ENCODE assay signal across 7 cellular contexts in genomic region chr10:75401569-75402485, GRCh38. TPM values are rescaled to one million over a fixed set of nuclear protein-coding genes. Genes with fewer than 3 reads are reported as not detected.
DNase-seq lines count a peak whose midpoint lies in the region; ATAC-seq and TF ChIP-seq lines count a peak whose summit lies in the region.

Gene ZNF503 (minus strand): TSS chr10:75401764. CDS start chr10:75401419, 345 bp downstream.

- peak within 1 kb of the TSS; percentile 97 for H3K4me2 ChIP-seq in smooth muscle cell

- DNase-seq in GM12864 (ENCODE audit: low read depth) = no peak
- peak; percentile 90 for DNase-seq in NCI-H1092 (lab: John Stamatoyannopoulos, UW)
- DNase-seq in coronary artery (ENCODE audit: low spot score) = peak; percentile 99
- DNase-seq in kidney epithelial cell (ENCODE audit: low read depth) = peak; percentile 83
- peak; percentile 89 for DNase-seq in smooth muscle cell (lab: John Stamatoyannopoulos, UW; ENCODE audit: unreplicated experiment)

- ATAC-seq in SK-N-SH treated with all-trans-retinoic acid at 6 μM for 48 hours = peak; percentile 80

- TF ChIP-seq CTCF in GM12864 (IDR thresholded peaks at IDR 0.05; ENCODE audit: low read depth, low read length, missing control alignments) (no peak), HEK293 (tag by site-specific recombination; IDR thresholded peaks at IDR 0.05) (peak; percentile 69), coronary artery (IDR thresholded peaks at IDR 0.05) (peak; percentile 26), kidney epithelial cell (IDR thresholded peaks at IDR 0.05; ENCODE audit: insufficient read depth, low read length, poor library complexity, severe bottlenecking) (peak; percentile 3), smooth muscle cell (IDR thresholded peaks at IDR 0.05; ENCODE audit: borderline replicate concordance, insufficient read depth, poor library complexity, severe bottlenecking) (no peak)

- peaks cover 30% of the 10 kb centered on the region for H4K20me1 ChIP-seq in smooth muscle cell (ENCODE audit: low read depth)

- H3K79me2 ChIP-seq in smooth muscle cell (ENCODE audit: low read depth) = peaks cover 42% of the 10 kb centered on the region

- H3K36me3 ChIP-seq in HEK293 (ENCODE audit: control insufficient read depth in 2 of 2, insufficient read depth in 1 of 2, low read length in 2 of 2) (peaks cover 0 to 39% of the 10 kb centered on the region in 2 experiments; a peak in 2 of 3 replicates), kidney epithelial cell (ENCODE audit: control insufficient read depth, insufficient read depth, low read length) (peaks cover 5% of the 10 kb centered on the region), smooth muscle cell (ENCODE audit: low read depth) (no peaks in the 10 kb centered on the region)

- H2AFZ ChIP-seq in smooth muscle cell (ENCODE audit: low read depth) = peak within 1 kb of the TSS; percentile 92

- H3K4me1 ChIP-seq in HEK293 (ENCODE audit: control insufficient read depth, insufficient read depth, low read length) (no peaks in the 10 kb centered on the region), smooth muscle cell (ENCODE audit: low read depth) (peaks cover 26% of the 10 kb centered on the region)

- under 1% methylated on average over 86 of the region's 88 CpGs for WGBS in smooth muscle cell (ENCODE audit: low lambda C conversion rate)

- H3K27ac ChIP-seq in HEK293 (ENCODE audit: extremely low read depth, low read depth, low read length) = peak within 1 kb of the TSS; percentile 100
- H3K27ac ChIP-seq in coronary artery = peak within 1 kb of the TSS; percentile 78 to 100
- peak within 1 kb of the TSS; percentile 75 for H3K27ac ChIP-seq in smooth muscle cell (ENCODE audit: low read depth)

- H3K9me3 ChIP-seq in HEK293 (ENCODE audit: control insufficient read depth, insufficient read depth, low read depth, low read length) (no peaks in the 10 kb centered on the region), smooth muscle cell (replicated peaks; ENCODE audit: low read depth) (no peaks in the 10 kb centered on the region)

- peaks cover 7% of the 10 kb centered on the region for H3F3A ChIP-seq in smooth muscle cell (ENCODE audit: low read depth)

- CTCF ChIA-PET in HEK293 (lab: Yijun Ruan, JAX) = interaction anchor here (0.6 to 2.2 kb wide), 12 partner anchors 23 to 1144 kb away, joined by 3 to 8 read pairs (median 3); partner anchors contain the start of gene COMTD1

- POLR2A ChIA-PET in HEK293 (lab: Yijun Ruan, JAX) = interaction anchor here (0.5 to 3.3 kb wide), 50 partner anchors 8 to 902 kb away, joined by 3 to 15 read pairs (median 4); partner anchors contain the start of genes COMTD1, LRMDA and SAMD8

- no peaks in the 10 kb centered on the region for H3K27me3 ChIP-seq in kidney epithelial cell (ENCODE audit: control insufficient read depth, insufficient read depth, low read length)
- no peaks in the 10 kb centered on the region for H3K27me3 ChIP-seq in smooth muscle cell (ENCODE audit: low read depth)

- peak within 1 kb of the TSS; percentile 67 for H3K9ac ChIP-seq in smooth muscle cell (ENCODE audit: low read depth)

- H3K4me3 ChIP-seq in GM12864 (ENCODE audit: low read depth, low read length) (peak within 1 kb of the TSS; percentile 40), HEK293 (ENCODE audit: low read depth, low read length) (peak within 1 kb of the TSS; percentile 69), coronary artery (peak within 1 kb of the TSS; percentile 96), kidney epithelial cell (ENCODE audit: low read depth, low read length) (peak within 1 kb of the TSS; percentile 91), smooth muscle cell (peak within 1 kb of the TSS; percentile 95)

TF ChIP-seq in HEK293, 187 proteins besides CTCF, POLR2A, EP300 and RAD21 (continues in another document):
- TF ChIP-seq, protein P1, sequence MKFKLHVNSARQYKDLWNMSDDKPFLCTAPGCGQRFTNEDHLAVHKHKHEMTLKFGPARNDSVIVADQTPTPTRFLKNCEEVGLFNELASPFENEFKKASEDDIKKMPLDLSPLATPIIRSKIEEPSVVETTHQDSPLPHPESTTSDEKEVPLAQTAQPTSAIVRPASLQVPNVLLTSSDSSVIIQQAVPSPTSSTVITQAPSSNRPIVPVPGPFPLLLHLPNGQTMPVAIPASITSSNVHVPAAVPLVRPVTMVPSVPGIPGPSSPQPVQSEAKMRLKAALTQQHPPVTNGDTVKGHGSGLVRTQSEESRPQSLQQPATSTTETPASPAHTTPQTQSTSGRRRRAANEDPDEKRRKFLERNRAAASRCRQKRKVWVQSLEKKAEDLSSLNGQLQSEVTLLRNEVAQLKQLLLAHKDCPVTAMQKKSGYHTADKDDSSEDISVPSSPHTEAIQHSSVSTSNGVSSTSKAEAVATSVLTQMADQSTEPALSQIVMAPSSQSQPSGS (tag by site-specific recombination; IDR thresholded peaks at IDR 0.05; ENCODE audit: low read depth) = no peak
- TF ChIP-seq, protein P2, sequence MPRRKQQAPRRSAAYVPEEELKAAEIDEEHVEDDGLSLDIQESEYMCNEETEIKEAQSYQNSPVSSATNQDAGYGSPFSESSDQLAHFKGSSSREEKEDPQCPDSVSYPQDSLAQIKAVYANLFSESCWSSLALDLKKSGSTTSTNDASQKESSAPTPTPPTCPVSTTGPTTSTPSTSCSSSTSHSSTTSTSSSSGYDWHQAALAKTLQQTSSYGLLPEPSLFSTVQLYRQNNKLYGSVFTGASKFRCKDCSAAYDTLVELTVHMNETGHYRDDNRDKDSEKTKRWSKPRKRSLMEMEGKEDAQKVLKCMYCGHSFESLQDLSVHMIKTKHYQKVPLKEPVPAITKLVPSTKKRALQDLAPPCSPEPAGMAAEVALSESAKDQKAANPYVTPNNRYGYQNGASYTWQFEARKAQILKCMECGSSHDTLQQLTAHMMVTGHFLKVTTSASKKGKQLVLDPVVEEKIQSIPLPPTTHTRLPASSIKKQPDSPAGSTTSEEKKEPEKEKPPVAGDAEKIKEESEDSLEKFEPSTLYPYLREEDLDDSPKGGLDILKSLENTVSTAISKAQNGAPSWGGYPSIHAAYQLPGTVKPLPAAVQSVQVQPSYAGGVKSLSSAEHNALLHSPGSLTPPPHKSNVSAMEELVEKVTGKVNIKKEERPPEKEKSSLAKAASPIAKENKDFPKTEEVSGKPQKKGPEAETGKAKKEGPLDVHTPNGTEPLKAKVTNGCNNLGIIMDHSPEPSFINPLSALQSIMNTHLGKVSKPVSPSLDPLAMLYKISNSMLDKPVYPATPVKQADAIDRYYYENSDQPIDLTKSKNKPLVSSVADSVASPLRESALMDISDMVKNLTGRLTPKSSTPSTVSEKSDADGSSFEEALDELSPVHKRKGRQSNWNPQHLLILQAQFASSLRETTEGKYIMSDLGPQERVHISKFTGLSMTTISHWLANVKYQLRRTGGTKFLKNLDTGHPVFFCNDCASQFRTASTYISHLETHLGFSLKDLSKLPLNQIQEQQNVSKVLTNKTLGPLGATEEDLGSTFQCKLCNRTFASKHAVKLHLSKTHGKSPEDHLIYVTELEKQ (tag by site-specific recombination; IDR thresholded peaks at IDR 0.05; ENCODE audit: borderline replicate concordance) = no peak
- TF ChIP-seq ZNF394 (tag by site-specific recombination; IDR thresholded peaks at IDR 0.05; ENCODE audit: borderline replicate concordance) = no peak; the same call in 1 of the 2 replicates
- TF ChIP-seq ZBTB7A (tag by site-specific recombination; IDR thresholded peaks at IDR 0.05; ENCODE audit: low read depth) = 0 out of 2 replicates have a peak, but pooled peaks have one; percentile 16

TF ChIP-seq in SK-N-SH treated with all-trans-retinoic acid at 6 μM for 48 hours, 23 proteins besides CTCF, POLR2A, EP300 and RAD21:
- TF ChIP-seq PATZ1 (CRISPR knock-in tag; IDR thresholded peaks at IDR 0.05; ENCODE audit: borderline replicate concordance) (peak; percentile 84; the same call in 1 of the 2 replicates), RARB (CRISPR knock-in tag; IDR thresholded peaks at IDR 0.05) (no peak)
TF ChIP-seq in SK-N-SH treated with all-trans-retinoic acid at 6 μM for 48 hours: peak in this region for 1.

RNA-seq across cellular contexts. Expression of gene ZNF503, which starts in this region (rescaled TPM):
- 13.8 and 16.8 TPM in 2 replicates for total RNA-seq in kidney epithelial cell
- total RNA-seq in smooth muscle cell = 5.2 and 11.8 TPM in 2 replicates
- polyA plus RNA-seq in smooth muscle cell = 6.8 and 8.4 TPM in 2 replicates

Comparison
In these comparisons a context has a peak if more than half of its experiments do, and no peak if none do; other contexts are left out.
1. H3K4me3 ChIP-seq: peak in every context shown above with its lines; median percentile 96 in coronary artery; 95 in smooth muscle cell; 91 in kidney epithelial cell; 69 in HEK293; 40 in GM12864.
2. CTCF ChIP-seq: peak in HEK293 (single experiment), coronary artery (single experiment) and kidney epithelial cell (single experiment); none in GM12864 (single experiment) and smooth muscle cell (single experiment).
3. Peak in every context shown above with its lines, with median percentiles within 50 percentile points of each other: H3K27ac ChIP-seq.